Comparison of ENCODE assay signal across 10 cellular contexts in genomic region chr2:201680743-201681142, GRCh38. TPM values are rescaled to one million over a fixed set of nuclear protein-coding genes. Genes with fewer than 3 reads are reported as not detected.
A peak's percentile ranks its signal among the peaks of the same experiment; 100 is the strongest.
DNase-seq lines count a peak whose midpoint lies in the region; ATAC-seq and TF ChIP-seq lines count a peak whose summit lies in the region.
"Had no signal": no experiment of that assay in that cellular context is flagged by ENCODE, and none has a peak within 500 bp of the region (broad histone marks: within the 10 kb centered on the region; RNA-seq: fewer than 3 reads in every experiment).

No MANE protein-coding gene starts in this region.

- CTCF ChIA-PET in BJ (lab: Yijun Ruan, JAX) (interaction anchor here (1.0 to 1.7 kb wide), 2 partner anchors 14 to 19 kb away, joined by 4 to 6 read pairs; no protein-coding TSS in a partner anchor), RWPE1 (lab: Yijun Ruan, JAX) (no interaction called here)

- WGBS in mesenchymal stem cell: 44% methylated on average over 9 of the region's 9 CpGs

- no peak overlapping the region for H3K4me2 ChIP-seq in mesenchymal stem cell (ENCODE audit: low read length, poor library complexity, severe bottlenecking)

- H3K27ac ChIP-seq in RWPE1: no peak overlapping the region
- H3K27ac ChIP-seq in mesenchymal stem cell (ENCODE audit: low read length, poor library complexity, severe bottlenecking): no peak overlapping the region

- no peak overlapping the region for H4K8ac ChIP-seq in mesenchymal stem cell (ENCODE audit: low read length)

- no peak for DNase-seq in BJ (ENCODE audit: low read depth)
- peak; percentile 42 for DNase-seq in RWPE1 (ENCODE audit: low spot score)
- peak; percentile 25 for DNase-seq in germinal center (ENCODE audit: low spot score)
- no peak for DNase-seq in mesenteric fat pad (ENCODE audit: low spot score)
- DNase-seq in NCI-H187 (lab: John Stamatoyannopoulos, UW): no peak
- no peak for DNase-seq in mesenchymal stem cell
- no peak for DNase-seq in stimulated activated naive B cell treated with anti-CD40 and anti-IgM and Interleukin-4, amounts not matched to agents 10 μg/mL and 1 μg/mL and 100 μg/mL, for 72 hours
- DNase-seq: left ventricle myocardium superior had no signal

- no peak overlapping the region for H2AFZ ChIP-seq in mesenchymal stem cell (ENCODE audit: low read depth, low read length)

- POLR2A ChIA-PET in BJ (lab: Charles Lee): no interaction called here
- POLR2A ChIA-PET in RWPE1 (lab: Yijun Ruan, JAX; ENCODE audit: low non-redundant PET): no interaction called here

- no peak overlapping the region for H3K4ac ChIP-seq in mesenchymal stem cell (ENCODE audit: low read depth in 1 of 2, low read length in 2 of 2)

- H2AK5ac ChIP-seq in mesenchymal stem cell (ENCODE audit: low read length, severe bottlenecking): no peak overlapping the region

- ATAC-seq in stimulated activated naive B cell treated with anti-CD40 and anti-IgM and Interleukin-4, amounts not matched to agents 10 μg/mL and 1 μg/mL and 100 μg/mL, for 72 hours (replicated peaks): no peak
- ATAC-seq: left ventricle myocardium superior had no signal

- H4K91ac ChIP-seq in mesenchymal stem cell (ENCODE audit: low read length): no peak overlapping the region

- H3K27ac Mint-ChIP-seq in stimulated activated naive B cell treated with anti-CD40 and anti-IgM and Interleukin-4, amounts not matched to agents 10 μg/mL and 1 μg/mL and 100 μg/mL, for 72 hours: no peak overlapping the region
- H3K27ac Mint-ChIP-seq: activated naive CD4-positive, alpha-beta T cell treated with anti-CD3 and anti-CD28 coated beads, Interleukin-2, amount 50 U/mL, for 72 hours had no signal

- no peaks in the 10 kb centered on the region for H3K79me1 ChIP-seq in mesenchymal stem cell (replicated peaks; ENCODE audit: low read length, poor library complexity, severe bottlenecking)

- H2BK15ac ChIP-seq in mesenchymal stem cell (ENCODE audit: low read depth, poor library complexity, severe bottlenecking): no peak overlapping the region

- H3K4me3 ChIP-seq in BJ (ENCODE audit: low read depth, low read length) (no peak overlapping the region), mesenchymal stem cell (ENCODE audit: insufficient read depth in 1 of 2, low read depth in 1 of 2, low read length in 2 of 2) (no peak overlapping the region)

- H3K36me3 ChIP-seq in BJ (ENCODE audit: control insufficient read depth, insufficient read depth, low read length): peaks cover 2% of the 10 kb centered on the region; the same call in 1 of the 2 replicates
- peaks cover 10 to 47% of the 10 kb centered on the region in 2 experiments for H3K36me3 ChIP-seq in mesenchymal stem cell (ENCODE audit: control insufficient read depth in 1 of 2, insufficient read depth in 2 of 2, low read depth in 1 of 2, low read length in 2 of 2)

- no peak overlapping the region for H3K4me3 Mint-ChIP-seq in stimulated activated naive B cell treated with anti-CD40 and anti-IgM and Interleukin-4, amounts not matched to agents 10 μg/mL and 1 μg/mL and 100 μg/mL, for 72 hours

- no peak overlapping the region for H2BK120ac ChIP-seq in mesenchymal stem cell (ENCODE audit: low read depth, low read length)

- no peaks in the 10 kb centered on the region for H3K4me1 Mint-ChIP-seq in stimulated activated naive B cell treated with anti-CD40 and anti-IgM and Interleukin-4, amounts not matched to agents 10 μg/mL and 1 μg/mL and 100 μg/mL, for 72 hours

- peaks cover 5 to 11% of the 10 kb centered on the region in 2 donors for H3K27me3 Mint-ChIP-seq in stimulated activated naive B cell treated with anti-CD40 and anti-IgM and Interleukin-4, amounts not matched to agents 10 μg/mL and 1 μg/mL and 100 μg/mL, for 72 hours

- TF ChIP-seq CTCF in BJ (IDR thresholded peaks at IDR 0.05; ENCODE audit: insufficient read depth, low read depth, low read length) (peak; percentile 41), GM12873 (IDR thresholded peaks at IDR 0.05; ENCODE audit: insufficient read depth, low read depth, low read length, missing control alignments) (peak; percentile 74), RWPE1 (conservative IDR thresholded peaks at IDR 0.05; ENCODE audit: low read depth) (no peak)

- H3K9me3 ChIP-seq in mesenchymal stem cell (ENCODE audit: control insufficient read depth, low read length): no peaks in the 10 kb centered on the region

- no peak overlapping the region for H3K23ac ChIP-seq in mesenchymal stem cell (ENCODE audit: low read length in 2 of 2)

- H3K27me3 ChIP-seq in BJ (ENCODE audit: control insufficient read depth, insufficient read depth, low read length) (no peaks in the 10 kb centered on the region), mesenchymal stem cell (ENCODE audit: control insufficient read depth in 1 of 2, insufficient read depth in 1 of 2, low read length in 2 of 2) (no peaks in the 10 kb centered on the region)

- H3K9me3 Mint-ChIP-seq in stimulated activated naive B cell treated with anti-CD40 and anti-IgM and Interleukin-4, amounts not matched to agents 10 μg/mL and 1 μg/mL and 100 μg/mL, for 72 hours: no peaks in the 10 kb centered on the region
- H3K9me3 Mint-ChIP-seq: activated naive CD4-positive, alpha-beta T cell treated with anti-CD3 and anti-CD28 coated beads, Interleukin-2, amount 50 U/mL, for 72 hours had no signal

- H3K18ac ChIP-seq in mesenchymal stem cell (ENCODE audit: low read depth in 1 of 2, low read length in 2 of 2): no peak overlapping the region

- H3K36me3 Mint-ChIP-seq in stimulated activated naive B cell treated with anti-CD40 and anti-IgM and Interleukin-4, amounts not matched to agents 10 μg/mL and 1 μg/mL and 100 μg/mL, for 72 hours: no peaks in the 10 kb centered on the region
- H3K36me3 Mint-ChIP-seq: activated naive CD4-positive, alpha-beta T cell treated with anti-CD3 and anti-CD28 coated beads, Interleukin-2, amount 50 U/mL, for 72 hours had no signal

- H3K4me1 ChIP-seq in mesenchymal stem cell (ENCODE audit: control insufficient read depth, insufficient read depth, low read depth, low read length): peaks cover 2% of the 10 kb centered on the region

- H3K14ac ChIP-seq in mesenchymal stem cell (ENCODE audit: low read length in 2 of 2): no peak overlapping the region

- no peak overlapping the region for H2BK5ac ChIP-seq in mesenchymal stem cell (ENCODE audit: low read depth, low read length, poor library complexity, severe bottlenecking)

- H3K9ac ChIP-seq in mesenchymal stem cell (ENCODE audit: low read length): no peak overlapping the region

- H2BK12ac ChIP-seq in mesenchymal stem cell (ENCODE audit: low read length in 2 of 2): no peak overlapping the region

RNA-seq across cellular contexts. Expression of gene MPP4, which starts 17.7 kb away (rescaled TPM):
- 3.8 and 5.9 TPM in 2 replicates for polyA plus RNA-seq in BJ (2011; rRNA removed)
- 3.4 and 7.2 TPM in 2 replicates for polyA minus RNA-seq in BJ (2011; rRNA and poly(A)+ RNA removed)
- total RNA-seq in mesenteric fat pad: not detected
- 0.51 TPM for polyA plus RNA-seq in mesenchymal stem cell (2013, experiment 1 of 2)
- polyA plus RNA-seq in mesenchymal stem cell (2013, experiment 2 of 2): 0.40 TPM
- total RNA-seq: activated naive CD4-positive, alpha-beta T cell treated with anti-CD3 and anti-CD28 coated beads, Interleukin-2, amount 50 U/mL, for 72 hours; left ventricle myocardium superior had no signal

RNA-seq across cellular contexts. Expression of gene TMEM237, which starts 37.4 kb away (rescaled TPM):
- 48.6 and 83.7 TPM in 2 replicates for polyA plus RNA-seq in BJ (2011; rRNA removed)
- 26.4 and 28.9 TPM in 2 replicates for polyA minus RNA-seq in BJ (2011; rRNA and poly(A)+ RNA removed)
- total RNA-seq in mesenteric fat pad: 14.7 TPM
- 15.5 TPM for polyA plus RNA-seq in mesenchymal stem cell (2013, experiment 1 of 2)
- 16.5 TPM for polyA plus RNA-seq in mesenchymal stem cell (2013, experiment 2 of 2)

Comparison
In these comparisons a context has a peak if more than half of its experiments do, and no peak if none do; other contexts are left out.
1. DNase-seq: peak in RWPE1 (single experiment) and germinal center (single experiment); none in BJ (single experiment), mesenteric fat pad (single experiment), NCI-H187 (0 of 2), mesenchymal stem cell (single experiment) and stimulated activated naive B cell treated with anti-CD40 and anti-IgM and Interleukin-4, amounts not matched to agents 10 μg/mL and 1 μg/mL and 100 μg/mL, for 72 hours (single experiment).